8 cellular contexts compared by ENCODE assay signal in genomic region chr16:56643080-56643778, GRCh38. TPM values are rescaled to one million over a fixed set of nuclear protein-coding genes. Genes with fewer than 3 reads are reported as not detected.
DNase-seq lines count a peak whose midpoint lies in the region; ATAC-seq and TF ChIP-seq lines count a peak whose summit lies in the region.

No MANE protein-coding gene starts in this region.

- H3K27me3 ChIP-seq in Loucy (ENCODE audit: insufficient read depth, low read length, poor library complexity, severe bottlenecking) (no peaks in the 10 kb centered on the region), neural cell (ENCODE audit: insufficient read depth, low read depth, low read length) (peaks cover 100% of the 10 kb centered on the region), subcutaneous abdominal adipose tissue (ENCODE audit: control insufficient read depth in 5 of 5, insufficient read depth in 4 of 5, low read length in 5 of 5) (peaks cover 0 to 5% (median 3%) of the 10 kb centered on the region in 5 donors)

- DNase-seq in activated T-cell treated with anti-CD3 and anti-CD28 coated beads for 1 hour (ENCODE audit: low read depth) (peak; percentile 56), fibroblast of gingiva (ENCODE audit: low read depth) (peak; percentile 50), KG1 (lab: John Stamatoyannopoulos, UW) (no peak), OCI-M1 (lab: John Stamatoyannopoulos, UW) (no peak)

- H3K27ac ChIP-seq in neural cell (ENCODE audit: low read length) (no peak overlapping the region), subcutaneous abdominal adipose tissue (ENCODE audit: low read depth, low read length) (no peak overlapping the region)

- peak; percentile 95 for ATAC-seq in GM18867 (IDR thresholded peaks at IDR 0.05; ENCODE audit: unreplicated experiment)

- no peak overlapping the region for H3K4me3 ChIP-seq in Loucy (ENCODE audit: low read length, poor library complexity, severe bottlenecking)
- H3K4me3 ChIP-seq in neural cell (ENCODE audit: low read length), result peak overlapping the region; percentile 43
- peak overlapping the region; percentile 21 to 60 (median 48) for H3K4me3 ChIP-seq in subcutaneous abdominal adipose tissue (ENCODE audit: low read depth in 1 of 5, low read length in 5 of 5)

- TF ChIP-seq CTCF in Loucy (conservative IDR thresholded peaks at IDR 0.05; ENCODE audit: low read length) (peak; percentile 12; the same call in 1 of the 2 replicates), neural cell (IDR thresholded peaks at IDR 0.05; ENCODE audit: poor library complexity, severe bottlenecking) (no peak)

- H4K20me1 ChIP-seq in Loucy (ENCODE audit: insufficient read depth, low read length, poor library complexity, severe bottlenecking) (no peaks in the 10 kb centered on the region), neural cell (ENCODE audit: insufficient read depth) (no peaks in the 10 kb centered on the region)

- H3K36me3 ChIP-seq in Loucy (ENCODE audit: insufficient read depth, low read length), result no peaks in the 10 kb centered on the region
- H3K36me3 ChIP-seq in neural cell (ENCODE audit: insufficient read depth, low read length), result no peaks in the 10 kb centered on the region
- H3K36me3 ChIP-seq in subcutaneous abdominal adipose tissue (ENCODE audit: control insufficient read depth in 5 of 5, insufficient read depth in 5 of 5, low read length in 5 of 5), result no peaks in the 10 kb centered on the region

- no peaks in the 10 kb centered on the region for H3K79me2 ChIP-seq in Loucy (ENCODE audit: insufficient read depth, low read length)
- H3K79me2 ChIP-seq in neural cell (replicated peaks; ENCODE audit: insufficient read depth, low read length), result no peaks in the 10 kb centered on the region

- H3K9ac ChIP-seq in Loucy (ENCODE audit: low read depth, low read length, poor library complexity, severe bottlenecking), result no peak overlapping the region
- no peak overlapping the region for H3K9ac ChIP-seq in neural cell (ENCODE audit: low read length)
- peak overlapping the region in 3 of 5 donors; percentile 32 to 64 (median 44) for H3K9ac ChIP-seq in subcutaneous abdominal adipose tissue (ENCODE audit: low read length in 5 of 5)

- H2AFZ ChIP-seq in Loucy (ENCODE audit: low read length), result no peak overlapping the region
- H2AFZ ChIP-seq in neural cell (ENCODE audit: low read depth, low read length), result no peak overlapping the region

- H3F3A ChIP-seq in Loucy (ENCODE audit: low read depth), result no peaks in the 10 kb centered on the region
- no peaks in the 10 kb centered on the region for H3F3A ChIP-seq in neural cell (ENCODE audit: insufficient read depth, low read length, poor library complexity, severe bottlenecking)

- no peak for TF ChIP-seq RAD21 in neural cell (conservative IDR thresholded peaks at IDR 0.05)

- H3K4me1 ChIP-seq in Loucy (ENCODE audit: insufficient read depth, low read length, poor library complexity, severe bottlenecking), result no peaks in the 10 kb centered on the region
- H3K4me1 ChIP-seq in subcutaneous abdominal adipose tissue (ENCODE audit: control insufficient read depth in 5 of 5, insufficient read depth in 5 of 5, low read length in 5 of 5), result peaks cover 2 to 42% (median 33%) of the 10 kb centered on the region in 5 donors

- H3K9me3 ChIP-seq in Loucy (ENCODE audit: insufficient read depth, low read depth, low read length) (no peaks in the 10 kb centered on the region), neural cell (ENCODE audit: low read length) (no peaks in the 10 kb centered on the region), subcutaneous abdominal adipose tissue (ENCODE audit: control insufficient read depth in 5 of 5, low read length in 5 of 5) (no peaks in the 10 kb centered on the region)

- no peak overlapping the region for H3K4me2 ChIP-seq in Loucy (ENCODE audit: low read depth, low read length, poor library complexity, severe bottlenecking)
- H3K4me2 ChIP-seq in neural cell (ENCODE audit: low read length), result no peak overlapping the region

- H3K9me2 ChIP-seq in Loucy (replicated peaks; ENCODE audit: low read depth, low read length) (no peaks in the 10 kb centered on the region), neural cell (ENCODE audit: insufficient read depth, low read length) (no peaks in the 10 kb centered on the region)

- TF ChIP-seq EP300 in neural cell (conservative IDR thresholded peaks at IDR 0.05; ENCODE audit: poor library complexity, severe bottlenecking), result no peak

TF ChIP-seq in neural cell, 6 proteins besides CTCF, POLR2A, EP300 and RAD21:
- no peak for TF ChIP-seq MXI1 (conservative IDR thresholded peaks at IDR 0.05; ENCODE audit: poor library complexity, severe bottlenecking)
- TF ChIP-seq TAF1 (IDR thresholded peaks at IDR 0.05; ENCODE audit: low read depth), result no peak
- no peak for TF ChIP-seq POLR2AphosphoS5 (IDR thresholded peaks at IDR 0.05)
- TF ChIP-seq SMC3 (conservative IDR thresholded peaks at IDR 0.05; ENCODE audit: poor library complexity), result no peak
- TF ChIP-seq REST (IDR thresholded peaks at IDR 0.05; ENCODE audit: borderline replicate concordance), result no peak
- no peak for TF ChIP-seq EZH2 (IDR thresholded peaks at IDR 0.05; ENCODE audit: borderline replicate concordance, insufficient read depth, low read length, poor library complexity, severe bottlenecking)

RNA-seq across cellular contexts. Expression of gene MT1A, which starts 4.8 kb away (rescaled TPM):
- polyA plus RNA-seq in neural cell, result not detected in 2 replicates
- not detected in 2 replicates for polyA minus RNA-seq in neural cell

RNA-seq across cellular contexts. Expression of gene MT1B, which starts 8.5 kb away (rescaled TPM):
- not detected in 2 replicates for polyA plus RNA-seq in neural cell
- not detected in 2 replicates for polyA minus RNA-seq in neural cell

RNA-seq across cellular contexts. Expression of gene MT1M, which starts 10.8 kb away (rescaled TPM):
- not detected in 2 replicates for polyA plus RNA-seq in neural cell
- polyA minus RNA-seq in neural cell, result not detected in 2 replicates

RNA-seq across cellular contexts. Expression of gene MT1F, which starts 14.5 kb away (rescaled TPM):
- 1.8 and 1.9 TPM in 2 replicates for polyA plus RNA-seq in neural cell
- polyA minus RNA-seq in neural cell, result 0.93 TPM in 1 of 2 replicates, not detected in the other

RNA-seq across cellular contexts. Expression of gene MT1E, which starts 17.6 kb away (rescaled TPM):
- not detected in 2 replicates for polyA plus RNA-seq in neural cell
- polyA minus RNA-seq in neural cell, result not detected in 2 replicates

Comparison
In these comparisons a context has a peak if more than half of its experiments do, and no peak if none do; other contexts are left out.
1. H3K9ac ChIP-seq: peak in subcutaneous abdominal adipose tissue (3 of 5); none in Loucy (single experiment) and neural cell (single experiment).
2. DNase-seq: peak in activated T-cell treated with anti-CD3 and anti-CD28 coated beads for 1 hour (single experiment) and fibroblast of gingiva (single experiment); none in KG1 (single experiment) and OCI-M1 (single experiment).